Comparison of ENCODE assay signal across 11 cellular contexts in the genomic region with DNA sequence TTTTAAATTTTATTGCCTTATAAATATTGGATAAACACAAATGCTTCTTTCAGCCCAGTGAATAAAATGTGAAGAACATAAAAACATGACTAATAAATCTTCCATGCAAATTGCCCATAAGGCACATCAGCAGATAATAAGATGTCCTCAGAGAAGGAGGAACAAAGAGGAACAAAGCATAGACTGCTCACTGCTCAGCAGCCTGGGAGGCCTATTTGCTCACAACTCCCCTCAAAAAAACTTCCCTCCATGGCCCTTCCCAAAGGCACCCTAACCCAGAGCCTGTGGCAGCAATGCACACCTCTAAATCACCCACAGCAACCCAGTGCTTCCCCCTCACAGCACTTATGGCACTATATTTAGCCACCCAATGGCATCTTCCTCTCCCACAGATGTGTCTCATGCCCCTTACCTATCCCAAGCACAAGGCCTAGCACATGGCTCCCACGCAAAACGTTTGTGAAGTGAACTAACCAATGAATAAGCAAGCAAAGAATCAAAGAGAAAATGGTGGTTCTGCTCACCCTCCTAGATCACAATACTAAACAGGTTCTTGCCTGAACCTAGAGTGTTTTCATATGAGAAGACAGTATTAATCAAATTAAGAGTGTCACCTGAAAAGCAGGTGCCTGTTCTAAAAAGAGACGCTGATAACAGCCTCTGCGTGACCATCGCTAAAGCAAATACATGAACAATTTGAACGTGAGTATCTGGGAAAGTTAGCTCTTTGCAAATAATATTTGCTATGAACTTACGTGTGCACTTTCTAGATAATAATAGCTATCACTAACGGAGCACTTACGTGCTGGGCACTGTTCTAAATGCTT.
A peak's percentile ranks its signal among the peaks of the same experiment; 100 is the strongest.
DNase-seq lines count a peak whose midpoint lies in the region; ATAC-seq, FAIRE-seq and TF ChIP-seq lines count a peak whose summit lies in the region.
"Had no signal": no experiment of that assay in that cellular context is flagged by ENCODE, and none has a peak within 500 bp of the region (broad histone marks: within the 10 kb centered on the region; RNA-seq: fewer than 3 reads in every experiment).

No MANE protein-coding gene starts in this region.

- CTCF ChIA-PET in HepG2 (lab: Yijun Ruan, JAX; ENCODE audit: low intra/inter-chr PET ratio, low total read pairs): no interaction called here

- peak; percentile 69 for ATAC-seq in HepG2
- ATAC-seq in right lobe of liver: no peak
- ATAC-seq in upper lobe of right lung: peak; percentile 42
- no peak for ATAC-seq in HG03521 (IDR thresholded peaks at IDR 0.05; ENCODE audit: unreplicated experiment)
- ATAC-seq in GM21526 (IDR thresholded peaks at IDR 0.05; ENCODE audit: low FRiP score, unreplicated experiment): no peak

- in situ Hi-C loops in HepG2 (cut with HindIII; ENCODE audit: extremely low pct_ligation_motif_present, low pct_unique_long_range_greater_than_20kb): no loop called here

- H3K36me3 ChIP-seq in HepG2 (replicated peaks in 1 of 2; ENCODE audit: control insufficient read depth in 1 of 2, insufficient read depth in 2 of 2, low read length in 2 of 2) (no peaks in the 10 kb centered on the region; a peak in 2 of 5 replicates), right lobe of liver (no peaks in the 10 kb centered on the region), upper lobe of right lung (no peaks in the 10 kb centered on the region)

- H3K27ac ChIP-seq in HepG2 (ENCODE audit: extremely low read length, insufficient read depth, low read length): peak overlapping the region; percentile 6
- no peak overlapping the region for H3K27ac ChIP-seq in right lobe of liver
- no peak overlapping the region for H3K27ac ChIP-seq in upper lobe of right lung

- no peak overlapping the region for H2AFZ ChIP-seq in HepG2 (ENCODE audit: low read length)

- no peak for TF ChIP-seq EP300 in HepG2 (IDR thresholded peaks at IDR 0.05; ENCODE audit: low read depth in 2 of 2, low read length in 2 of 2)
- no peak for TF ChIP-seq EP300 in HepG2 (CRISPR knock-in tag; IDR thresholded peaks at IDR 0.05; ENCODE audit: borderline replicate concordance)

- POLR2A ChIA-PET in HepG2 (lab: Yijun Ruan, JAX): interaction anchor here (0.7 kb wide), 1 partner anchor 46 kb away, joined by 5 read pairs; no protein-coding TSS in a partner anchor

- no peak overlapping the region for H3K9ac ChIP-seq in HepG2 (ENCODE audit: insufficient read depth, low read depth, low read length)

- H3K27me3 ChIP-seq in HepG2 (ENCODE audit: control insufficient read depth in 1 of 2, insufficient read depth in 2 of 2, low read length in 2 of 2): no peaks in the 10 kb centered on the region
- no peaks in the 10 kb centered on the region for H3K27me3 ChIP-seq in right lobe of liver
- no peaks in the 10 kb centered on the region for H3K27me3 ChIP-seq in upper lobe of right lung

- no peak for FAIRE-seq in HepG2 (lab: Jason Lieb, UNC)
- FAIRE-seq: astrocyte had no signal

- no peak for DNase-seq in HepG2 (ENCODE audit: low spot score)
- DNase-seq in right lobe of liver: no peak
- DNase-seq in NCI-H2227 (lab: John Stamatoyannopoulos, UW; ENCODE audit: unreplicated experiment): peak; percentile 19
- DNase-seq in foreskin melanocyte: peak; percentile 58
- no peak for DNase-seq in upper lobe of right lung
- no peak for DNase-seq in HuH-7.5 (ENCODE audit: low spot score)
- DNase-seq: NCI-H524 treated with DMSO at 0.1 percent for 48 hours; stimulated activated naive B cell treated with anti-CD40 and anti-IgM and Interleukin-4, amounts not matched to agents 10 μg/mL and 1 μg/mL and 100 μg/mL, for 72 hours had no signal

- no peak for TF ChIP-seq CTCF in HepG2 (CRISPR knock-in tag; IDR thresholded peaks at IDR 0.05)
- TF ChIP-seq CTCF in right lobe of liver (IDR thresholded peaks at IDR 0.05): no peak
- no peak for TF ChIP-seq CTCF in upper lobe of right lung (IDR thresholded peaks at IDR 0.05)

- peaks cover 5% of the 10 kb centered on the region for H4K20me1 ChIP-seq in HepG2 (ENCODE audit: insufficient read depth, low read length)

- H3K79me2 ChIP-seq in HepG2 (ENCODE audit: insufficient read depth, low read length): peaks cover 87% of the 10 kb centered on the region

- WGBS in HepG2 (ENCODE audit: low lambda C conversion rate): 73% methylated on average over 9 of the region's 9 CpGs
- WGBS in right lobe of liver (ENCODE audit: insufficient coverage, low coverage, low lambda C conversion rate, missing lambda C conversion rate): 71% methylated on average over 9 of the region's 9 CpGs

- TF ChIP-seq RAD21 in HepG2 (CRISPR knock-in tag; IDR thresholded peaks at IDR 0.05): no peak

- peaks cover 46% of the 10 kb centered on the region for H3K4me1 ChIP-seq in HepG2 (ENCODE audit: insufficient read depth, low read length)
- no peaks in the 10 kb centered on the region for H3K4me1 ChIP-seq in right lobe of liver
- H3K4me1 ChIP-seq in upper lobe of right lung: no peaks in the 10 kb centered on the region

- TF ChIP-seq POLR2A in HepG2 (IDR thresholded peaks at IDR 0.05; ENCODE audit: insufficient read depth in 1 of 2, low read depth in 2 of 2, low read length in 2 of 2) (no peak), right lobe of liver (IDR thresholded peaks at IDR 0.05) (no peak)

- no TSS peak for BruUV-seq in HepG2 (replicated peaks; lab: Mats Ljungman, UMichigan)

- H3K9me3 ChIP-seq in HepG2 (ENCODE audit: low read length) (no peaks in the 10 kb centered on the region), right lobe of liver (no peaks in the 10 kb centered on the region), upper lobe of right lung (no peaks in the 10 kb centered on the region)

- 0 out of 2 replicates have a peak overlapping the region, but pooled peaks have one; percentile 13 for H3K4me2 ChIP-seq in HepG2 (ENCODE audit: low read depth, low read length)

- intact Hi-C loops in HepG2 (cut with micrococcal nuclease; ENCODE audit: unreplicated experiment): no loop called here
- intact Hi-C loops in right lobe of liver (cut with DNase I): no loop called here
- intact Hi-C loops in upper lobe of right lung (cut with DNase I): no loop called here

- H3K4me3 ChIP-seq in HepG2 (replicated peaks in 1 of 3; ENCODE audit: insufficient read depth in 1 of 3, low read depth in 2 of 3, low read length in 3 of 3) (no peak overlapping the region; a peak in 1 of 6 replicates), right lobe of liver (no peak overlapping the region), upper lobe of right lung (no peak overlapping the region)

TF ChIP-seq in HepG2, 621 proteins besides CTCF, POLR2A, EP300 and RAD21:
- TF ChIP-seq ZNF430 (CRISPR knock-in tag; IDR thresholded peaks at IDR 0.05) (no peak), RBM22 (optimal IDR thresholded peaks at IDR 0.05; ENCODE audit: low read length) (peak; percentile 18), ZBTB10 (CRISPR knock-in tag; IDR thresholded peaks at IDR 0.05; ENCODE audit: borderline replicate concordance) (no peak), MTA3 (CRISPR knock-in tag; IDR thresholded peaks at IDR 0.05) (no peak), POGZ (CRISPR knock-in tag; IDR thresholded peaks at IDR 0.05) (0 out of 2 replicates have a peak, but pooled peaks have one; percentile 29), CREM (IDR thresholded peaks at IDR 0.05) (0 out of 2 replicates have a peak, but pooled peaks have one; percentile 22), CREM (CRISPR knock-in tag; IDR thresholded peaks at IDR 0.05) (no peak), DMAP1 (CRISPR knock-in tag; IDR thresholded peaks at IDR 0.05) (no peak), MBNL3 (CRISPR knock-in tag; conservative IDR thresholded peaks at IDR 0.05) (no peak), CREB1 (IDR thresholded peaks at IDR 0.05) (no peak), CREB1 (CRISPR knock-in tag; IDR thresholded peaks at IDR 0.05) (0 out of 2 replicates have a peak, but pooled peaks have one; percentile 29)
- TF ChIP-seq, protein P1, sequence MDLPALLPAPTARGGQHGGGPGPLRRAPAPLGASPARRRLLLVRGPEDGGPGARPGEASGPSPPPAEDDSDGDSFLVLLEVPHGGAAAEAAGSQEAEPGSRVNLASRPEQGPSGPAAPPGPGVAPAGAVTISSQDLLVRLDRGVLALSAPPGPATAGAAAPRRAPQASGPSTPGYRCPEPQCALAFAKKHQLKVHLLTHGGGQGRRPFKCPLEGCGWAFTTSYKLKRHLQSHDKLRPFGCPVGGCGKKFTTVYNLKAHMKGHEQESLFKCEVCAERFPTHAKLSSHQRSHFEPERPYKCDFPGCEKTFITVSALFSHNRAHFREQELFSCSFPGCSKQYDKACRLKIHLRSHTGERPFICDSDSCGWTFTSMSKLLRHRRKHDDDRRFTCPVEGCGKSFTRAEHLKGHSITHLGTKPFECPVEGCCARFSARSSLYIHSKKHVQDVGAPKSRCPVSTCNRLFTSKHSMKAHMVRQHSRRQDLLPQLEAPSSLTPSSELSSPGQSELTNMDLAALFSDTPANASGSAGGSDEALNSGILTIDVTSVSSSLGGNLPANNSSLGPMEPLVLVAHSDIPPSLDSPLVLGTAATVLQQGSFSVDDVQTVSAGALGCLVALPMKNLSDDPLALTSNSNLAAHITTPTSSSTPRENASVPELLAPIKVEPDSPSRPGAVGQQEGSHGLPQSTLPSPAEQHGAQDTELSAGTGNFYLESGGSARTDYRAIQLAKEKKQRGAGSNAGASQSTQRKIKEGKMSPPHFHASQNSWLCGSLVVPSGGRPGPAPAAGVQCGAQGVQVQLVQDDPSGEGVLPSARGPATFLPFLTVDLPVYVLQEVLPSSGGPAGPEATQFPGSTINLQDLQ (CRISPR knock-in tag; IDR thresholded peaks at IDR 0.05): no peak

Comparison
In these comparisons a context has a peak if more than half of its experiments do, and no peak if none do; other contexts are left out.
1. ATAC-seq: peak in HepG2 (single experiment) and upper lobe of right lung (single experiment); none in right lobe of liver (0 of 4), HG03521 (single experiment) and GM21526 (single experiment).
2. DNase-seq: peak in NCI-H2227 (single experiment) and foreskin melanocyte (single experiment); none in HepG2 (single experiment), right lobe of liver (0 of 3), upper lobe of right lung (single experiment) and HuH-7.5 (single experiment).